8 cellular contexts compared by ENCODE assay signal in the genomic region with DNA sequence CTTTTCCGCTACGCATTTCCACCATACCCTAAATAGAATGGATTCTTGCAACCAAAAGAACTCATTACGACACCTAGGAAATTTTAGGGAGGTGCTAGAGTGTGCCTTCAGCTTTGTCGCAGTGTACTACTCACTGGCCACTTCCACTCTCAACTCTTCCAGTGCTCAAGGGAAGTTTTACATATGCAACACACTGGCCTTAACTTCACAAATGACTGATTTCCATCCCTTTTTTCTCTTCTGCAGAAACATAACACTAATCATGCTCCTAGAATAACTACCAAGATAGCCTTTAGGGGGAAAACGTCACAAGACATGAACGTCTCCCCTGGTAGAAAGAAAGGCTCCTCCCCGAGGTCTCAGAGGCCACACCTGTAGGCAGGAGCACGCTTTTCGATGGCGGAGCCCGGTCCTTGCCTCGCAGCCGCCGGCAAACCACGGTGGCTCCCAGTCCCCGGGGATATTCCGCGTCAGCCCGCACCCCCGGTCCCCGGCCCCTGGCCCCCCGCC. TPM values are rescaled to one million over a fixed set of nuclear protein-coding genes. Genes with fewer than 3 reads are reported as not detected.
DNase-seq lines count a peak whose midpoint lies in the region; ATAC-seq and TF ChIP-seq lines count a peak whose summit lies in the region.

No MANE protein-coding gene starts in this region.

- POLR2A ChIA-PET in naive thymus-derived CD4-positive, alpha-beta T cell (lab: Charles Lee): interaction anchor here (0.7 to 2.8 kb wide), 7 partner anchors 10 to 408 kb away, joined by 3 to 20 read pairs (median 4); no protein-coding TSS in a partner anchor

- ATAC-seq in GM19351 (IDR thresholded peaks at IDR 0.05; ENCODE audit: unreplicated experiment): peak; percentile 74
- peak; percentile 64 for ATAC-seq in HG03457 (IDR thresholded peaks at IDR 0.05; ENCODE audit: unreplicated experiment)
- ATAC-seq in naive thymus-derived CD4-positive, alpha-beta T cell: peak; percentile 70
- peak; percentile 90 for ATAC-seq in stimulated activated memory B cell treated with anti-CD40 and anti-IgM and Interleukin-4, amounts not matched to agents 10 μg/mL and 1 μg/mL and 100 μg/mL, for 72 hours

- H3K4me3 ChIP-seq in epithelial cell of proximal tubule (ENCODE audit: low read depth, low read length): peak overlapping the region; percentile 84
- peak overlapping the region; percentile 63 for H3K4me3 ChIP-seq in naive thymus-derived CD4-positive, alpha-beta T cell (ENCODE audit: low read length)

- peaks cover 17 to 56% (median 38%) of the 10 kb centered on the region in 7 donors for H3K4me1 Mint-ChIP-seq in naive thymus-derived CD4-positive, alpha-beta T cell
- peaks cover 44% of the 10 kb centered on the region for H3K4me1 Mint-ChIP-seq in stimulated activated memory B cell treated with anti-CD40 and anti-IgM and Interleukin-4, amounts not matched to agents 10 μg/mL and 1 μg/mL and 100 μg/mL, for 72 hours

- H3K4me3 Mint-ChIP-seq in naive thymus-derived CD4-positive, alpha-beta T cell: peak overlapping the region; percentile 94 to 100 (median 98)
- H3K4me3 Mint-ChIP-seq in stimulated activated memory B cell treated with anti-CD40 and anti-IgM and Interleukin-4, amounts not matched to agents 10 μg/mL and 1 μg/mL and 100 μg/mL, for 72 hours: peak overlapping the region; percentile 89

- H3K27me3 Mint-ChIP-seq in naive thymus-derived CD4-positive, alpha-beta T cell: no peaks in the 10 kb centered on the region
- no peaks in the 10 kb centered on the region for H3K27me3 Mint-ChIP-seq in stimulated activated memory B cell treated with anti-CD40 and anti-IgM and Interleukin-4, amounts not matched to agents 10 μg/mL and 1 μg/mL and 100 μg/mL, for 72 hours

- H3K27me3 ChIP-seq in naive thymus-derived CD4-positive, alpha-beta T cell (ENCODE audit: control insufficient read depth in 2 of 2, insufficient read depth in 2 of 2, low read length in 2 of 2): no peaks in the 10 kb centered on the region

- H3K27ac ChIP-seq in naive thymus-derived CD4-positive, alpha-beta T cell (ENCODE audit: low read depth, low read length): peak overlapping the region; percentile 93

- peaks cover under 1 to 17% (median 6%) of the 10 kb centered on the region in 5 donors for H3K36me3 Mint-ChIP-seq in naive thymus-derived CD4-positive, alpha-beta T cell
- peaks cover 18% of the 10 kb centered on the region for H3K36me3 Mint-ChIP-seq in stimulated activated memory B cell treated with anti-CD40 and anti-IgM and Interleukin-4, amounts not matched to agents 10 μg/mL and 1 μg/mL and 100 μg/mL, for 72 hours

- peak; percentile 64 for DNase-seq in CD1c-positive myeloid dendritic cell (ENCODE audit: extremely low spot score)
- DNase-seq in NOMO-1 treated with DMSO at 0.1 percent for 48 hours (lab: John Stamatoyannopoulos, UW; ENCODE audit: unreplicated experiment): peak; percentile 73
- peak; percentile 59 for DNase-seq in activated CD8-positive, alpha-beta memory T cell treated with anti-CD3 and anti-CD28 coated beads, Interleukin-2, amount 50 U/mL, for 1 hour (ENCODE audit: extremely low read depth)
- no peak for DNase-seq in epithelial cell of proximal tubule (ENCODE audit: low read depth)
- peak in 8 of 9 donors; percentile 73 to 87 (median 83) for DNase-seq in naive thymus-derived CD4-positive, alpha-beta T cell

- H3K9me3 ChIP-seq in naive thymus-derived CD4-positive, alpha-beta T cell (ENCODE audit: control insufficient read depth in 2 of 3, low read length in 3 of 3): no peaks in the 10 kb centered on the region

- CTCF ChIA-PET in naive thymus-derived CD4-positive, alpha-beta T cell (lab: Charles Lee): interaction anchor here (1.5 kb wide), 1 partner anchor 117 kb away, joined by 3 read pairs; no protein-coding TSS in a partner anchor

- intact Hi-C loops in naive thymus-derived CD4-positive, alpha-beta T cell (cut with micrococcal nuclease): loop anchor here (1.0 to 10.0 kb wide), 11 partner anchors 43 to 1881 kb away; a partner anchor contains a TSS

- peaks cover 0 to 3% (median 0%) of the 10 kb centered on the region in 3 experiments for H3K36me3 ChIP-seq in naive thymus-derived CD4-positive, alpha-beta T cell (ENCODE audit: control insufficient read depth in 2 of 3, insufficient read depth in 3 of 3, low read length in 3 of 3)

- peaks cover 9 to 13% of the 10 kb centered on the region in 2 donors for H3K4me1 ChIP-seq in naive thymus-derived CD4-positive, alpha-beta T cell (ENCODE audit: control insufficient read depth in 2 of 2, insufficient read depth in 2 of 2, low read length in 2 of 2)

- TF ChIP-seq CTCF in epithelial cell of proximal tubule (conservative IDR thresholded peaks at IDR 0.05; ENCODE audit: low read depth, low read length): no peak

- peaks cover 0 to 5% (median 0%) of the 10 kb centered on the region in 11 donors for H3K9me3 Mint-ChIP-seq in naive thymus-derived CD4-positive, alpha-beta T cell
- H3K9me3 Mint-ChIP-seq in stimulated activated memory B cell treated with anti-CD40 and anti-IgM and Interleukin-4, amounts not matched to agents 10 μg/mL and 1 μg/mL and 100 μg/mL, for 72 hours: no peaks in the 10 kb centered on the region

- peak overlapping the region; percentile 99 to 100 (median 100) for H3K27ac Mint-ChIP-seq in naive thymus-derived CD4-positive, alpha-beta T cell
- peak overlapping the region; percentile 100 for H3K27ac Mint-ChIP-seq in stimulated activated memory B cell treated with anti-CD40 and anti-IgM and Interleukin-4, amounts not matched to agents 10 μg/mL and 1 μg/mL and 100 μg/mL, for 72 hours

RNA-seq across cellular contexts. Expression of a gene that starts 0.6 kb away (rescaled TPM):
- 17.8 and 30.7 TPM in 2 replicates for total RNA-seq in epithelial cell of proximal tubule
- 10 to 100 TPM; 15.1 to 27.2 (median 22.4) TPM for total RNA-seq in naive thymus-derived CD4-positive, alpha-beta T cell
- 10 to 100 TPM; 36.6 to 61.6 TPM for polyA plus RNA-seq in naive thymus-derived CD4-positive, alpha-beta T cell

RNA-seq across cellular contexts. Expression of a gene that starts 1.1 kb away (rescaled TPM):
- total RNA-seq in epithelial cell of proximal tubule: 7.7 and 17.9 TPM in 2 replicates
- 10 to 100 TPM; 16.2 to 23.1 (median 20.3) TPM for total RNA-seq in naive thymus-derived CD4-positive, alpha-beta T cell
- polyA plus RNA-seq in naive thymus-derived CD4-positive, alpha-beta T cell: 10 to 100 TPM; 27.1 to 28.1 TPM
